ENCODE assay signal across 1 cellular context in genomic region chr1:186985889-186986491, GRCh38.
A peak's percentile ranks its signal among the peaks of the same experiment; 100 is the strongest.
TF ChIP-seq lines count a peak whose summit lies in the region.

No MANE protein-coding gene starts in this region.

TF ChIP-seq in GM12878, 131 proteins besides CTCF, POLR2A, EP300 and RAD21 (continued from another document):
- TF ChIP-seq ZBTB40 (IDR thresholded peaks at IDR 0.05; ENCODE audit: borderline replicate concordance): no peak
- no peak for TF ChIP-seq IRF3 (IDR thresholded peaks at IDR 0.05)
- TF ChIP-seq SMAD5 (IDR thresholded peaks at IDR 0.05; ENCODE audit: low read depth): no peak
- no peak for TF ChIP-seq ZNF622 (IDR thresholded peaks at IDR 0.05)
- no peak for TF ChIP-seq ELK1 (IDR thresholded peaks at IDR 0.05; ENCODE audit: low read depth, low read length)
- TF ChIP-seq TAF1 (IDR thresholded peaks at IDR 0.05; ENCODE audit: borderline replicate concordance, low read depth, low read length): no peak
- no peak for TF ChIP-seq PKNOX1 (IDR thresholded peaks at IDR 0.05)
- 0 out of 2 replicates have a peak, but pooled peaks have one; percentile 18 for TF ChIP-seq ATF2 (IDR thresholded peaks at IDR 0.05; ENCODE audit: low read length)
- no peak for TF ChIP-seq SUZ12 (IDR thresholded peaks at IDR 0.05; ENCODE audit: unreplicated experiment)
- TF ChIP-seq E2F4 (IDR thresholded peaks at IDR 0.05; ENCODE audit: low read depth, low read length): no peak
- TF ChIP-seq RELB (IDR thresholded peaks at IDR 0.05; ENCODE audit: low read depth): no peak
- no peak for TF ChIP-seq ATF3 (IDR thresholded peaks at IDR 0.05; ENCODE audit: borderline replicate concordance, extremely low read depth, low read depth, low read length)
- TF ChIP-seq ZSCAN29 (IDR thresholded peaks at IDR 0.05): peak; percentile 65; the same call in 1 of the 2 replicates
- TF ChIP-seq RUNX3 (IDR thresholded peaks at IDR 0.05; ENCODE audit: low read length): peak; percentile 33; the same call in 1 of the 2 replicates
- no peak for TF ChIP-seq RB1 (IDR thresholded peaks at IDR 0.05; ENCODE audit: borderline replicate concordance)
- no peak for TF ChIP-seq CEBPB (IDR thresholded peaks at IDR 0.05; ENCODE audit: borderline replicate concordance in 1 of 2, low read depth in 2 of 2, low read length in 2 of 2)
- no peak for TF ChIP-seq ETV6 (conservative IDR thresholded peaks at IDR 0.05 in 1 of 2, IDR thresholded peaks at IDR 0.05 in 1 of 2; ENCODE audit: borderline replicate concordance in 1 of 2, low read depth in 1 of 2)
- no peak for TF ChIP-seq IRF5 (IDR thresholded peaks at IDR 0.05; ENCODE audit: borderline replicate concordance)
- TF ChIP-seq BHLHE40 (IDR thresholded peaks at IDR 0.05; ENCODE audit: borderline replicate concordance in 1 of 2, low read depth in 2 of 2, low read length in 1 of 2): no peak
- TF ChIP-seq REST (IDR thresholded peaks at IDR 0.05; ENCODE audit: low read depth, low read length): no peak
- TF ChIP-seq BMI1 (IDR thresholded peaks at IDR 0.05; ENCODE audit: borderline replicate concordance): no peak
- TF ChIP-seq SPI1 (IDR thresholded peaks at IDR 0.05; ENCODE audit: borderline replicate concordance, insufficient read depth, low read depth, low read length): no peak
- no peak for TF ChIP-seq USF2 (IDR thresholded peaks at IDR 0.05; ENCODE audit: borderline replicate concordance, low read depth, low read length)
- no peak; the same call in 1 of the 2 replicates for TF ChIP-seq SMARCA5 (IDR thresholded peaks at IDR 0.05)
- TF ChIP-seq KLF5 (IDR thresholded peaks at IDR 0.05; ENCODE audit: partially characterized antibody): no peak
- no peak for TF ChIP-seq ZBED1 (IDR thresholded peaks at IDR 0.05; ENCODE audit: borderline replicate concordance)
- TF ChIP-seq MEF2B (IDR thresholded peaks at IDR 0.05; ENCODE audit: partially characterized antibody, poor library complexity, severe bottlenecking): no peak
- TF ChIP-seq KAT2A (conservative IDR thresholded peaks at IDR 0.05; ENCODE audit: control insufficient read depth, low read depth, low read length): no peak
- TF ChIP-seq FOXM1 (IDR thresholded peaks at IDR 0.05; ENCODE audit: low read depth, low read length): peak; percentile 53; the same call in 1 of the 2 replicates
- no peak for TF ChIP-seq EED (IDR thresholded peaks at IDR 0.05; ENCODE audit: low read depth)
- no peak for TF ChIP-seq ZBTB33 (IDR thresholded peaks at IDR 0.05)
- no peak for TF ChIP-seq YY1 (IDR thresholded peaks at IDR 0.05; ENCODE audit: low read depth, low read length)
- peak; percentile 91 for TF ChIP-seq SMC3 (IDR thresholded peaks at IDR 0.05; ENCODE audit: borderline replicate concordance, low read length)
- TF ChIP-seq CBFB (IDR thresholded peaks at IDR 0.05; ENCODE audit: low read depth): no peak
